In genomic region chr13:30257433-30258099, GRCh38 we compare ENCODE assay signal across 10 cellular contexts. TPM values are rescaled to one million over a fixed set of nuclear protein-coding genes. Genes with fewer than 3 reads are reported as not detected.
DNase-seq lines count a peak whose midpoint lies in the region; TF ChIP-seq lines count a peak whose summit lies in the region.
"Had no signal": no experiment of that assay in that cellular context is flagged by ENCODE, and none has a peak within 500 bp of the region (broad histone marks: within the 10 kb centered on the region; RNA-seq: fewer than 3 reads in every experiment).

No MANE protein-coding gene starts in this region.

- H3K9me2 ChIP-seq in SU-DHL-6 (replicated peaks; ENCODE audit: insufficient read depth, low read length): no peaks in the 10 kb centered on the region

- H3K27me3 ChIP-seq in SU-DHL-6 (ENCODE audit: low read length): no peaks in the 10 kb centered on the region
- H3K27me3 ChIP-seq: neutrophil had no signal

- H3K79me2 ChIP-seq in SU-DHL-6 (ENCODE audit: insufficient read depth, low read length): 0 out of 2 replicates have a peak, but pooled peaks cover 4% of the 10 kb centered on the region

- H3K27ac ChIP-seq in SU-DHL-6 (ENCODE audit: low read depth, low read length): peak overlapping the region; percentile 17; the same call in 1 of the 2 replicates
- peak overlapping the region; percentile 60 for H3K27ac ChIP-seq in temporal lobe (ENCODE audit: low read depth, low read length)
- H3K27ac ChIP-seq: A549, neutrophil had no signal

- no peaks in the 10 kb centered on the region for H4K20me1 ChIP-seq in SU-DHL-6 (ENCODE audit: low read depth, low read length)

- peak; percentile 49 for DNase-seq in NCI-H2107 treated with DMSO at 0.1 percent for 48 hours (lab: John Stamatoyannopoulos, UW; ENCODE audit: unreplicated experiment)
- no peak for DNase-seq in NCI-H2107 (lab: John Stamatoyannopoulos, UW)
- DNase-seq in iPS DF 19.7 (ENCODE audit: low read depth, low spot score): peak; percentile 3
- no peak for DNase-seq in GF-D8 (lab: John Stamatoyannopoulos, UW)
- no peak for DNase-seq in GM19238 (ENCODE audit: insufficient read length, low spot score)
- no peak for DNase-seq in AML-193 (lab: John Stamatoyannopoulos, UW)

- H3K4me3 ChIP-seq in SU-DHL-6 (ENCODE audit: insufficient read depth, low read length, poor library complexity, severe bottlenecking): no peak overlapping the region
- H3K4me3 ChIP-seq: A549 had no signal

- H2AFZ ChIP-seq in SU-DHL-6 (ENCODE audit: low read depth, low read length, severe bottlenecking): no peak overlapping the region

- 0 out of 2 replicates have a peak, but pooled peaks cover 4% of the 10 kb centered on the region for H3F3A ChIP-seq in SU-DHL-6 (ENCODE audit: insufficient read depth)

- TF ChIP-seq CTCF in SU-DHL-6 (IDR thresholded peaks at IDR 0.05; ENCODE audit: insufficient read depth, low read length, poor library complexity, severe bottlenecking): no peak

- H3K9me3 ChIP-seq in SU-DHL-6 (ENCODE audit: insufficient read depth, low read length): no peaks in the 10 kb centered on the region
- H3K9me3 ChIP-seq: A549, neutrophil had no signal

- H3K4me2 ChIP-seq in SU-DHL-6 (ENCODE audit: low read depth, low read length, poor library complexity, severe bottlenecking): peak overlapping the region; percentile 6
- H3K4me2 ChIP-seq: A549 had no signal

- no peak overlapping the region for H3K9ac ChIP-seq in SU-DHL-6 (ENCODE audit: low read length)

- H3K36me3 ChIP-seq in SU-DHL-6 (ENCODE audit: low read length): peaks cover 9% of the 10 kb centered on the region; the same call in 1 of the 2 replicates
- H3K36me3 ChIP-seq: neutrophil had no signal

RNA-seq across cellular contexts. Expression of gene KATNAL1, which starts 49.8 kb away (rescaled TPM):
- 47.9 TPM for total RNA-seq in temporal lobe

Comparison
In these comparisons a context has a peak if more than half of its experiments do, and no peak if none do; other contexts are left out.
1. DNase-seq: peak in NCI-H2107 treated with DMSO at 0.1 percent for 48 hours (single experiment) and iPS DF 19.7 (single experiment); none in NCI-H2107 (single experiment), GF-D8 (single experiment), GM19238 (single experiment) and AML-193 (0 of 2).